In the genomic region with DNA sequence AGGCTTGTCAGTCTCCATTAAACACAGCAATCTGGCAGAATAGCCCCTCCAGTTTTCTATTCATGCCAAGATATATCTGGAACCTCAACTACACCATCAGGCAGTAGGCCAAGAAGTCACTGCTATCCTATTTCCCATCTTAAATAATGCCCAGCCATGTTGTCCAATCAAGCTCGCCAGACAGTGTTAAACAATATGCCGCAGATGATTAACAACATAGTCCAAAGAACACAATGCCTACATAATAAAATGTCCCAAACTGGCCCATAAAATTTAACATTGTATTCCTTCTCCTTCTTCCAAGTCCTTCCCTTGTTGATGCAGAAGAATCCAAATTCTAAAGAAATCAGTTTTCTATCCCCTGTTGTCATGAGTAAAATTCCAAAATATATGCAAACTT, we compare ENCODE assay signal across 30 cellular contexts.
"Had no signal": no experiment of that assay in that cellular context is flagged by ENCODE, and none has a peak within 500 bp of the region (broad histone marks: within the 10 kb centered on the region; RNA-seq: fewer than 3 reads in every experiment).

No MANE protein-coding gene starts in this region.

- H3K9ac ChIP-seq: KMS-11 had no signal

- H3K4me2 ChIP-seq: KMS-11 had no signal

- H3K27ac ChIP-seq: KMS-11 had no signal

- H3K4me3 ChIP-seq: MG63 had no signal

- H3K9me3 ChIP-seq: MG63 had no signal

- H3K36me3 ChIP-seq: MG63 had no signal

- DNase-seq: Karpas-422, Kasumi-1, KG1, MG63, MV-4-11, NCI-H1048, NCI-H1092, NCI-H1105 treated with DMSO at 0.1 percent for 48 hours, NCI-H1417 treated with DMSO at 0.1 percent for 48 hours, NCI-H1436, NCI-H1436 treated with DMSO at 0.1 percent for 48 hours, NCI-H1694, NCI-H1694 treated with DMSO at 0.1 percent for 48 hours, NCI-H187, NCI-H187 treated with DMSO at 0.1 percent for 48 hours, NCI-H1930, NCI-H2029, NCI-H2029 treated with DMSO at 0.1 percent for 48 hours, NCI-H2081, NCI-H2081 treated with DMSO at 0.1 percent for 48 hours, NCI-H2107, NCI-H2171, NCI-H2171 treated with DMSO at 0.1 percent for 48 hours, NCI-H2227 treated with DMSO at 0.1 percent for 48 hours, NCI-H226, NCI-H446, NCI-H446 treated with DMSO at 0.1 percent for 48 hours, NCI-H510A, NCI-H510A treated with DMSO at 0.1 percent for 48 hours had no signal
